ENCODE assay signal across 13 cellular contexts in genomic region chr2:89833116-89833779, GRCh38.
DNase-seq lines count a peak whose midpoint lies in the region; ATAC-seq and TF ChIP-seq lines count a peak whose summit lies in the region.
"Had no signal": no experiment of that assay in that cellular context is flagged by ENCODE, and none has a peak within 500 bp of the region (broad histone marks: within the 10 kb centered on the region; RNA-seq: fewer than 3 reads in every experiment).

No MANE protein-coding gene starts in this region.

- no peak for TF ChIP-seq POLR2A in heart left ventricle (IDR thresholded peaks at IDR 0.05)
- no peak for TF ChIP-seq POLR2A in esophagus muscularis mucosa (IDR thresholded peaks at IDR 0.05; ENCODE audit: low read depth)

- 70 to 75% (median 71%) methylated on average over 12 of the region's 12 CpGs for WGBS in heart left ventricle, 4 donors
- 75% methylated on average over 12 of the region's 12 CpGs for WGBS in esophagus muscularis mucosa
- 69 to 72% methylated on average over 12 of the region's 12 CpGs for WGBS in aorta, 2 donors

- intact Hi-C loops in heart left ventricle (cut with DNase I) (no loop called here), left ventricle myocardium inferior (cut with micrococcal nuclease) (no loop called here), esophagus muscularis mucosa (cut with DNase I) (no loop called here), aorta (cut with DNase I) (no loop called here), CD14-positive monocyte (cut with micrococcal nuclease) (no loop called here)

- peaks cover 0 to 57% (median 6%) of the 10 kb centered on the region in 12 donors for H3K9me3 ChIP-seq in heart left ventricle
- H3K9me3 ChIP-seq in left ventricle myocardium inferior (replicated peaks) = no peaks in the 10 kb centered on the region
- H3K9me3 ChIP-seq in esophagus muscularis mucosa = peaks cover 0 to 18% (median 8%) of the 10 kb centered on the region in 4 donors
- peaks cover 16% of the 10 kb centered on the region for H3K9me3 ChIP-seq in aorta (ENCODE audit: control insufficient read depth, low read length)

- H3K36me3 ChIP-seq in heart left ventricle (no peaks in the 10 kb centered on the region), left ventricle myocardium inferior (no peaks in the 10 kb centered on the region), esophagus muscularis mucosa (no peaks in the 10 kb centered on the region), aorta (ENCODE audit: control insufficient read depth in 1 of 2, insufficient read depth in 2 of 2, low read length in 1 of 2) (no peaks in the 10 kb centered on the region)
- H3K36me3 ChIP-seq: MG63 had no signal

- H3K27me3 Mint-ChIP-seq in nephron progenitor cell (ENCODE audit: low read depth, poor library complexity) (no peaks in the 10 kb centered on the region), CD14-positive monocyte (ENCODE audit: low read depth in 3 of 3) (no peaks in the 10 kb centered on the region)

- H3K4me3 ChIP-seq in heart left ventricle (no peak overlapping the region), left ventricle myocardium inferior (no peak overlapping the region), esophagus muscularis mucosa (no peak overlapping the region), aorta (ENCODE audit: low read length in 2 of 2) (no peak overlapping the region)
- H3K4me3 ChIP-seq: MG63, SK-N-MC had no signal

- H3K27ac ChIP-seq in heart left ventricle (no peak overlapping the region), left ventricle myocardium inferior (replicated peaks) (no peak overlapping the region), esophagus muscularis mucosa (replicated peaks in 1 of 4) (no peak overlapping the region), aorta (ENCODE audit: low read depth in 1 of 2, low read length in 2 of 2) (no peak overlapping the region)
- H3K27ac ChIP-seq: epithelial cell of prostate, SK-N-MC had no signal

- H3K27ac Mint-ChIP-seq in nephron progenitor cell = no peak overlapping the region
- no peak overlapping the region for H3K27ac Mint-ChIP-seq in CD14-positive monocyte
- H3K27ac Mint-ChIP-seq: activated T-helper 2 cell treated with anti-CD3 and anti-CD28 coated beads, Interferon-gamma antibody, Interleukin-2, Interleukin-4, amounts not matched to agents 10 μg/mL and 5 μg/mL and 100 μg/mL, durations not matched to agents 14 hours and 24 hours and 36 hours had no signal

- H3K9me3 Mint-ChIP-seq in nephron progenitor cell (no peaks in the 10 kb centered on the region), CD14-positive monocyte (peaks cover 36 to 61% (median 54%) of the 10 kb centered on the region in 7 donors)

- ATAC-seq in heart left ventricle = peak; percentile 59 to 75 (median 72)
- ATAC-seq in HG03095 (IDR thresholded peaks at IDR 0.05; ENCODE audit: unreplicated experiment) = peak; percentile 50
- ATAC-seq in aorta (ENCODE audit: low FRiP score) = peak; percentile 90

- H3K4me3 Mint-ChIP-seq in nephron progenitor cell (no peak overlapping the region), CD14-positive monocyte (no peak overlapping the region)

- no peak for TF ChIP-seq CTCF in heart left ventricle (IDR thresholded peaks at IDR 0.05)
- no peak for TF ChIP-seq CTCF in left ventricle myocardium inferior (IDR thresholded peaks at IDR 0.05; ENCODE audit: borderline replicate concordance)
- no peak for TF ChIP-seq CTCF in esophagus muscularis mucosa (IDR thresholded peaks at IDR 0.05)
- TF ChIP-seq CTCF in nephron progenitor cell (IDR thresholded peaks at IDR 0.05) = no peak
- TF ChIP-seq CTCF in CD14-positive monocyte (IDR thresholded peaks at IDR 0.05) = no peak

- DNase-seq in heart left ventricle = no peak
- no peak for DNase-seq in left ventricle myocardium inferior
- DNase-seq in esophagus muscularis mucosa (ENCODE audit: extremely low spot score) = peak; percentile 92
- no peak for DNase-seq in aorta
- DNase-seq in nephron progenitor cell = no peak
- DNase-seq in COR-L47 (lab: John Stamatoyannopoulos, UW) = no peak
- DNase-seq in CD14-positive monocyte (ENCODE audit: low spot score) = no peak
- DNase-seq: AML-193, MG63 had no signal

- H3K27me3 ChIP-seq in heart left ventricle (no peaks in the 10 kb centered on the region), left ventricle myocardium inferior (ENCODE audit: low read depth) (no peaks in the 10 kb centered on the region), esophagus muscularis mucosa (no peaks in the 10 kb centered on the region), aorta (ENCODE audit: control insufficient read depth in 1 of 2, insufficient read depth in 2 of 2, low read length in 1 of 2) (no peaks in the 10 kb centered on the region)
- H3K27me3 ChIP-seq: MG63 had no signal

- H3K36me3 Mint-ChIP-seq in nephron progenitor cell (ENCODE audit: low read depth) (peaks cover 46% of the 10 kb centered on the region), CD14-positive monocyte (no peaks in the 10 kb centered on the region)

- H3K4me1 ChIP-seq in heart left ventricle (no peaks in the 10 kb centered on the region), left ventricle myocardium inferior (no peaks in the 10 kb centered on the region), esophagus muscularis mucosa (no peaks in the 10 kb centered on the region), aorta (ENCODE audit: control insufficient read depth in 1 of 2, insufficient read depth in 2 of 2, low read length in 2 of 2) (no peaks in the 10 kb centered on the region)

- no peak for TF ChIP-seq EP300 in esophagus muscularis mucosa (IDR thresholded peaks at IDR 0.05)

- H3K4me1 Mint-ChIP-seq in nephron progenitor cell = no peaks in the 10 kb centered on the region
- H3K4me1 Mint-ChIP-seq in CD14-positive monocyte = no peaks in the 10 kb centered on the region
